In genomic region chr12:92593734-92594402, GRCh38 we compare ENCODE assay signal across 9 cellular contexts.
DNase-seq lines count a peak whose midpoint lies in the region; ATAC-seq and TF ChIP-seq lines count a peak whose summit lies in the region.
"Had no signal": no experiment of that assay in that cellular context is flagged by ENCODE, and none has a peak within 500 bp of the region (broad histone marks: within the 10 kb centered on the region; RNA-seq: fewer than 3 reads in every experiment).

No MANE protein-coding gene starts in this region.

- H3K4me2 ChIP-seq in Loucy (ENCODE audit: low read depth, low read length, poor library complexity, severe bottlenecking) (peak overlapping the region; percentile 37), parathyroid adenoma (ENCODE audit: low read length) (no peak overlapping the region)
- H3K4me2 ChIP-seq: KMS-11 had no signal

- peak overlapping the region; percentile 95 for H3K27ac ChIP-seq in effector memory CD4-positive, alpha-beta T cell (ENCODE audit: insufficient read depth, low read length, poor library complexity, severe bottlenecking)
- H3K27ac ChIP-seq in parathyroid adenoma (no peak overlapping the region), upper lobe of right lung (peak overlapping the region; percentile 78)
- H3K27ac ChIP-seq: KMS-11 had no signal

- H2AFZ ChIP-seq in Loucy (ENCODE audit: low read length) (peak overlapping the region; percentile 84), parathyroid adenoma (peak overlapping the region; percentile 13)

- H3K27me3 ChIP-seq in Loucy (ENCODE audit: insufficient read depth, low read length, poor library complexity, severe bottlenecking) (no peaks in the 10 kb centered on the region), parathyroid adenoma (ENCODE audit: control insufficient read depth, insufficient read depth, low read length) (no peaks in the 10 kb centered on the region), upper lobe of right lung (no peaks in the 10 kb centered on the region)
- H3K27me3 ChIP-seq in effector memory CD4-positive, alpha-beta T cell (replicated peaks; ENCODE audit: control insufficient read depth, insufficient read depth, low read length, poor library complexity, severe bottlenecking): no peaks in the 10 kb centered on the region

- no peaks in the 10 kb centered on the region for H3K9me2 ChIP-seq in Loucy (replicated peaks; ENCODE audit: low read depth, low read length)

- ATAC-seq in GM21723 (IDR thresholded peaks at IDR 0.05; ENCODE audit: unreplicated experiment): peak; percentile 100
- ATAC-seq in upper lobe of right lung: peak; percentile 98

- H3K36me3 ChIP-seq in Loucy (ENCODE audit: insufficient read depth, low read length) (no peaks in the 10 kb centered on the region), parathyroid adenoma (ENCODE audit: control insufficient read depth, insufficient read depth, low read length) (no peaks in the 10 kb centered on the region), upper lobe of right lung (no peaks in the 10 kb centered on the region)
- no peaks in the 10 kb centered on the region for H3K36me3 ChIP-seq in effector memory CD4-positive, alpha-beta T cell (ENCODE audit: control insufficient read depth, insufficient read depth, low read length)

- no peak overlapping the region for H3K4me3 ChIP-seq in Loucy (ENCODE audit: low read length, poor library complexity, severe bottlenecking)
- no peak overlapping the region for H3K4me3 ChIP-seq in effector memory CD4-positive, alpha-beta T cell (ENCODE audit: insufficient read depth, low read depth, low read length, poor library complexity, severe bottlenecking)
- no peak overlapping the region for H3K4me3 ChIP-seq in parathyroid adenoma (ENCODE audit: low read depth, low read length)
- no peak overlapping the region for H3K4me3 ChIP-seq in upper lobe of right lung

- intact Hi-C loops in upper lobe of right lung (cut with DNase I): no loop called here

- TF ChIP-seq CTCF in Loucy (conservative IDR thresholded peaks at IDR 0.05; ENCODE audit: low read length) (no peak), parathyroid adenoma (IDR thresholded peaks at IDR 0.05) (no peak), upper lobe of right lung (IDR thresholded peaks at IDR 0.05) (no peak)

- no peaks in the 10 kb centered on the region for H4K20me1 ChIP-seq in Loucy (ENCODE audit: insufficient read depth, low read length, poor library complexity, severe bottlenecking)

- no peaks in the 10 kb centered on the region for H3F3A ChIP-seq in Loucy (ENCODE audit: low read depth)

- H3K79me2 ChIP-seq in Loucy (ENCODE audit: insufficient read depth, low read length) (no peaks in the 10 kb centered on the region), parathyroid adenoma (no peaks in the 10 kb centered on the region)

- DNase-seq in DMS53 (lab: John Stamatoyannopoulos, UW): peak; percentile 91
- peak; percentile 32 to 86 for DNase-seq in activated CD4-positive, alpha-beta T cell treated with anti-CD3 and anti-CD28 coated beads, Interleukin-2, amount 50 U/mL, for 24 hours (ENCODE audit: low read depth in 1 of 2, low spot score in 1 of 2)
- DNase-seq in effector memory CD4-positive, alpha-beta T cell: peak; percentile 80 to 82 (median 80)
- peak; percentile 67 for DNase-seq in upper lobe of right lung
- no peak for DNase-seq in NCI-H146 (lab: John Stamatoyannopoulos, UW)

- H3K4me1 ChIP-seq in Loucy (ENCODE audit: insufficient read depth, low read length, poor library complexity, severe bottlenecking): peaks cover 15% of the 10 kb centered on the region
- peaks cover 19% of the 10 kb centered on the region for H3K4me1 ChIP-seq in effector memory CD4-positive, alpha-beta T cell (ENCODE audit: control insufficient read depth, insufficient read depth, low read length, poor library complexity, severe bottlenecking)
- H3K4me1 ChIP-seq in parathyroid adenoma: no peaks in the 10 kb centered on the region
- peaks cover 16% of the 10 kb centered on the region for H3K4me1 ChIP-seq in upper lobe of right lung

- H3K9me3 ChIP-seq in Loucy (ENCODE audit: insufficient read depth, low read depth, low read length) (no peaks in the 10 kb centered on the region), parathyroid adenoma (ENCODE audit: control insufficient read depth, low read length) (no peaks in the 10 kb centered on the region), upper lobe of right lung (no peaks in the 10 kb centered on the region)
- no peaks in the 10 kb centered on the region for H3K9me3 ChIP-seq in effector memory CD4-positive, alpha-beta T cell (ENCODE audit: control insufficient read depth, low read length)

- no peak overlapping the region for H3K9ac ChIP-seq in Loucy (ENCODE audit: low read depth, low read length, poor library complexity, severe bottlenecking)
- H3K9ac ChIP-seq in parathyroid adenoma: no peak overlapping the region
- H3K9ac ChIP-seq: KMS-11 had no signal
